32 cellular contexts compared by ENCODE assay signal in genomic region chr3:111837112-111837511, GRCh38.
"Had no signal": no experiment of that assay in that cellular context is flagged by ENCODE, and none has a peak within 500 bp of the region (broad histone marks: within the 10 kb centered on the region; RNA-seq: fewer than 3 reads in every experiment).

No MANE protein-coding gene starts in this region.

- H3K27me3 ChIP-seq: adrenal gland, body of pancreas, colonic mucosa, esophagus squamous epithelium, foreskin keratinocyte, gastrocnemius medialis had no signal

- H3K36me3 ChIP-seq: adrenal gland, colonic mucosa, esophagus squamous epithelium, gastrocnemius medialis, WERI-Rb-1 had no signal

- DNase-seq: activated CD4-positive, alpha-beta memory T cell treated with anti-CD3 and anti-CD28 coated beads for 36 hours; activated CD4-positive, alpha-beta T cell treated with anti-CD3 and anti-CD28 coated beads for 36 hours; activated CD4-positive, CD25-positive, alpha-beta regulatory T cell; activated CD4-positive, CD25-positive, alpha-beta regulatory T cell treated with anti-CD3 and anti-CD28 coated beads, Interleukin-2, amount 50 U/mL, for 72 hours; activated CD8-positive, alpha-beta memory T cell treated with anti-CD3 and anti-CD28 coated beads, Interleukin-2, amount 10 ng/mL, durations not matched to agents 7 days and 5 days; activated CD8-positive, alpha-beta memory T cell treated with anti-CD3 and anti-CD28 coated beads, Interleukin-2, amount 50 U/mL, for 4 hours; activated CD8-positive, alpha-beta T cell treated with anti-CD3 and anti-CD28 coated beads, Interleukin-2, amount 10 ng/mL, durations not matched to agents 7 days and 5 days; activated effector memory CD4-positive, alpha-beta T cell treated with anti-CD3 and anti-CD28 coated beads, Interleukin-2, amount 50 U/mL, for 16 hours; activated naive CD4-positive, alpha-beta T cell treated with anti-CD3 and anti-CD28 coated beads for 36 hours; activated naive CD8-positive, alpha-beta T cell treated with anti-CD3 and anti-CD28 coated beads for 36 hours; activated naive CD8-positive, alpha-beta T cell treated with anti-CD3 and anti-CD28 coated beads, Interleukin-2, amount 50 U/mL, for 24 hours; activated T-cell treated with anti-CD3 and anti-CD28 coated beads, Interleukin-2, amount 50 U/mL, for 1 hour; activated T-cell treated with anti-CD3 and anti-CD28 coated beads, Interleukin-2, amount 50 U/mL, for 48 hours; adrenal gland; amygdala; aorta; body of pancreas; caudate nucleus; colonic mucosa; effector CD8-positive, alpha-beta T cell; esophagus squamous epithelium; foreskin keratinocyte; gastrocnemius medialis; glutamatergic neuron; SW 1271; T-helper 1 cell; T-helper 17 cell; T1000; WERI-Rb-1 had no signal

- H3K27ac ChIP-seq: adrenal gland, body of pancreas, colonic mucosa, epithelial cell of prostate, esophagus squamous epithelium, foreskin keratinocyte, gastrocnemius medialis, WERI-Rb-1 had no signal

- ATAC-seq: activated CD4-positive, alpha-beta T cell treated with anti-CD3 and anti-CD28 coated beads for 36 hours; activated CD8-positive, alpha-beta memory T cell treated with anti-CD3 and anti-CD28 coated beads, Interleukin-2, amount 10 ng/mL, durations not matched to agents 7 days and 5 days; activated CD8-positive, alpha-beta T cell treated with anti-CD3 and anti-CD28 coated beads, Interleukin-2, amount 10 ng/mL, durations not matched to agents 7 days and 5 days; activated naive CD8-positive, alpha-beta T cell treated with anti-CD3 and anti-CD28 coated beads, Interleukin-2, amount 50 U/mL, for 24 hours; body of pancreas; foreskin keratinocyte; gastrocnemius medialis; T-helper 17 cell had no signal

- FAIRE-seq: endometrium, endothelial cell of umbilical vein had no signal

- H3K9me3 ChIP-seq: adrenal gland, body of pancreas, colonic mucosa, esophagus squamous epithelium, gastrocnemius medialis had no signal

- H3K4me1 ChIP-seq: adrenal gland, body of pancreas, colonic mucosa, esophagus squamous epithelium, gastrocnemius medialis had no signal

- H3K4me3 ChIP-seq: adrenal gland, body of pancreas, colonic mucosa, esophagus squamous epithelium, gastrocnemius medialis had no signal
